20 cellular contexts compared by ENCODE assay signal in genomic region chr14:31125231-31125630, GRCh38.
A peak's percentile ranks its signal among the peaks of the same experiment; 100 is the strongest.
DNase-seq lines count a peak whose midpoint lies in the region; ATAC-seq and TF ChIP-seq lines count a peak whose summit lies in the region.
"Had no signal": no experiment of that assay in that cellular context is flagged by ENCODE, and none has a peak within 500 bp of the region (broad histone marks: within the 10 kb centered on the region; RNA-seq: fewer than 3 reads in every experiment).

No MANE protein-coding gene starts in this region.

- no peak overlapping the region for H4K8ac ChIP-seq in mesenchymal stem cell (ENCODE audit: low read length)

- H2BK120ac ChIP-seq in mesenchymal stem cell (ENCODE audit: low read depth, low read length), result no peak overlapping the region

- H2BK5ac ChIP-seq in mesenchymal stem cell (ENCODE audit: low read depth, low read length, poor library complexity, severe bottlenecking), result no peak overlapping the region

- no peak overlapping the region for H3K9ac ChIP-seq in mesenchymal stem cell (ENCODE audit: low read length)
- H3K9ac ChIP-seq: GM23248 had no signal

- peak overlapping the region; percentile 10 for H3K4me3 Mint-ChIP-seq in T-helper 2 cell treated with Interferon-gamma antibody and Interleukin-4, amounts not matched to agents 5 μg/mL and 100 μg/mL, for 36 hours
- H3K4me3 Mint-ChIP-seq in CD4-positive, alpha-beta memory T cell, result peak overlapping the region in 2 of 8 donors; percentile 35 to 48
- no peak overlapping the region for H3K4me3 Mint-ChIP-seq in T-helper 17 cell
- H3K4me3 Mint-ChIP-seq: CD4-positive, alpha-beta T cell had no signal

- POLR2A ChIA-PET in CD4-positive, alpha-beta memory T cell (lab: Charles Lee; ENCODE audit: partially characterized antibody), result interaction anchor here (1.5 to 7.8 kb wide), 2 partner anchors 24 to 83 kb away, joined by 4 to 152 read pairs; partner anchors contain the start of gene HECTD1

- H2AFZ ChIP-seq in mesenchymal stem cell (ENCODE audit: low read depth, low read length), result no peak overlapping the region
- H2AFZ ChIP-seq: GM23248 had no signal

- H3K4me2 ChIP-seq in mesenchymal stem cell (ENCODE audit: low read length, poor library complexity, severe bottlenecking), result peak overlapping the region; percentile 21
- H3K4me2 ChIP-seq: A549 had no signal

- peaks cover 34% of the 10 kb centered on the region for H3K36me3 ChIP-seq in CD4-positive, alpha-beta memory T cell (ENCODE audit: insufficient read depth, low read length)
- H3K36me3 ChIP-seq in mesenchymal stem cell (ENCODE audit: control insufficient read depth in 1 of 2, insufficient read depth in 2 of 2, low read depth in 1 of 2, low read length in 2 of 2) (peaks cover 32 to 92% of the 10 kb centered on the region in 2 experiments), sigmoid colon (peaks cover 24 to 90% (median 40%) of the 10 kb centered on the region in 4 donors)

- H3K23ac ChIP-seq in mesenchymal stem cell (ENCODE audit: low read length in 2 of 2), result no peak overlapping the region

- no peak for DNase-seq in T-helper 2 cell treated with Interferon-gamma antibody and Interleukin-4, amounts not matched to agents 5 μg/mL and 100 μg/mL, for 36 hours (ENCODE audit: low spot score)
- no peak for DNase-seq in T-helper 2 cell
- no peak for DNase-seq in CD4-positive, alpha-beta memory T cell
- DNase-seq in T-helper 17 cell, result no peak
- DNase-seq in mesenchymal stem cell, result no peak
- DNase-seq in activated CD8-positive, alpha-beta memory T cell treated with anti-CD3 and anti-CD28 coated beads, Interleukin-2, amount 50 U/mL, for 4 hours, result no peak
- DNase-seq in sigmoid colon, result no peak
- DNase-seq: AML-193; CD4-positive, alpha-beta T cell; DMS 273 treated with DMSO at 0.1 percent for 48 hours; DMS53; DND-41; EL; GM23248; HCEC 1CT had no signal

- H3K18ac ChIP-seq in mesenchymal stem cell (ENCODE audit: low read depth in 1 of 2, low read length in 2 of 2), result no peak overlapping the region

- H3K27me3 ChIP-seq in CD4-positive, alpha-beta memory T cell (ENCODE audit: insufficient read depth, low read length), result no peaks in the 10 kb centered on the region
- H3K27me3 ChIP-seq in mesenchymal stem cell (ENCODE audit: control insufficient read depth in 1 of 2, insufficient read depth in 1 of 2, low read length in 2 of 2) (no peaks in the 10 kb centered on the region), sigmoid colon (no peaks in the 10 kb centered on the region)

- H2BK15ac ChIP-seq in mesenchymal stem cell (ENCODE audit: low read depth, poor library complexity, severe bottlenecking), result no peak overlapping the region

- H3K79me1 ChIP-seq in mesenchymal stem cell (replicated peaks; ENCODE audit: low read length, poor library complexity, severe bottlenecking), result peaks cover 20% of the 10 kb centered on the region

- peaks cover 38% of the 10 kb centered on the region for H3K4me1 Mint-ChIP-seq in T-helper 2 cell treated with Interferon-gamma antibody and Interleukin-4, amounts not matched to agents 5 μg/mL and 100 μg/mL, for 36 hours (ENCODE audit: low read depth)
- H3K4me1 Mint-ChIP-seq in CD4-positive, alpha-beta memory T cell, result peaks cover 34 to 47% (median 41%) of the 10 kb centered on the region in 4 donors
- H3K4me1 Mint-ChIP-seq in T-helper 17 cell, result peaks cover 32% of the 10 kb centered on the region

- no peak for TF ChIP-seq EP300 in sigmoid colon (IDR thresholded peaks at IDR 0.05)

- no peak overlapping the region for H3K4ac ChIP-seq in mesenchymal stem cell (ENCODE audit: low read depth in 1 of 2, low read length in 2 of 2)

- intact Hi-C loops in CD4-positive, alpha-beta memory T cell (cut with micrococcal nuclease), result loop anchor here (5.0 kb wide), 1 partner anchor 437 kb away; the partner anchor contains the start of gene NUBPL
- intact Hi-C loops in sigmoid colon (cut with DNase I), result loop anchor here (10.0 kb wide), 1 partner anchor 230 kb away; no protein-coding TSS in a partner anchor

- H3K4me1 ChIP-seq in CD4-positive, alpha-beta memory T cell (ENCODE audit: insufficient read depth, low read length), result peaks cover 47% of the 10 kb centered on the region
- H3K4me1 ChIP-seq in mesenchymal stem cell (ENCODE audit: control insufficient read depth, insufficient read depth, low read depth, low read length), result peaks cover 1% of the 10 kb centered on the region
- H3K4me1 ChIP-seq in sigmoid colon, result no peaks in the 10 kb centered on the region
- H3K4me1 ChIP-seq: A549 had no signal

- no peaks in the 10 kb centered on the region for H3K9me3 ChIP-seq in CD4-positive, alpha-beta memory T cell (ENCODE audit: control insufficient read depth in 1 of 2, low read length in 2 of 2)
- no peaks in the 10 kb centered on the region for H3K9me3 ChIP-seq in T-helper 17 cell (ENCODE audit: control insufficient read depth, low read length, poor library complexity, severe bottlenecking)
- no peaks in the 10 kb centered on the region for H3K9me3 ChIP-seq in mesenchymal stem cell (ENCODE audit: control insufficient read depth, low read length)
- H3K9me3 ChIP-seq in sigmoid colon, result no peaks in the 10 kb centered on the region
- H3K9me3 ChIP-seq: A549 had no signal

- no peak overlapping the region for H3K27ac ChIP-seq in CD4-positive, alpha-beta memory T cell (ENCODE audit: low read depth, low read length)
- H3K27ac ChIP-seq in mesenchymal stem cell (ENCODE audit: low read length, poor library complexity, severe bottlenecking), result no peak overlapping the region
- H3K27ac ChIP-seq in sigmoid colon, result no peak overlapping the region
- H3K27ac ChIP-seq: 22Rv1, A549, C4-2B, GM23248 had no signal

- no peak for TF ChIP-seq POLR2A in sigmoid colon (IDR thresholded peaks at IDR 0.05)

- CTCF ChIA-PET in CD4-positive, alpha-beta memory T cell (lab: Charles Lee; ENCODE audit: partially characterized antibody), result interaction anchor here (3.3 kb wide), 1 partner anchor 82 kb away, joined by 19 read pairs; the partner anchor contains the start of gene HECTD1

- peak overlapping the region; percentile 50 for H3K27ac Mint-ChIP-seq in T-helper 2 cell treated with Interferon-gamma antibody and Interleukin-4, amounts not matched to agents 5 μg/mL and 100 μg/mL, for 36 hours
- H3K27ac Mint-ChIP-seq in CD4-positive, alpha-beta memory T cell, result peak overlapping the region in 6 of 7 donors; percentile 17 to 87 (median 68)
- H3K27ac Mint-ChIP-seq in T-helper 17 cell, result peak overlapping the region; percentile 94

- no peak overlapping the region for H2AK5ac ChIP-seq in mesenchymal stem cell (ENCODE audit: low read length, severe bottlenecking)

- no peak for TF ChIP-seq CTCF in sigmoid colon (IDR thresholded peaks at IDR 0.05)

- H3K14ac ChIP-seq in mesenchymal stem cell (ENCODE audit: low read length in 2 of 2), result no peak overlapping the region

- H3K27me3 Mint-ChIP-seq in T-helper 2 cell treated with Interferon-gamma antibody and Interleukin-4, amounts not matched to agents 5 μg/mL and 100 μg/mL, for 36 hours (ENCODE audit: low read depth), result no peaks in the 10 kb centered on the region
- no peaks in the 10 kb centered on the region for H3K27me3 Mint-ChIP-seq in CD4-positive, alpha-beta memory T cell
- H3K27me3 Mint-ChIP-seq in T-helper 17 cell, result no peaks in the 10 kb centered on the region
- H3K27me3 Mint-ChIP-seq: CD4-positive, alpha-beta T cell had no signal

- WGBS in mesenchymal stem cell, result 98% methylated on average over 6 of the region's 6 CpGs
- WGBS in sigmoid colon, 2 donors, result 80 to 94% methylated on average over 6 of the region's 6 CpGs

- H3K9me3 Mint-ChIP-seq in T-helper 2 cell treated with Interferon-gamma antibody and Interleukin-4, amounts not matched to agents 5 μg/mL and 100 μg/mL, for 36 hours, result no peaks in the 10 kb centered on the region
- H3K9me3 Mint-ChIP-seq in CD4-positive, alpha-beta memory T cell, result no peaks in the 10 kb centered on the region
- H3K9me3 Mint-ChIP-seq: CD4-positive, alpha-beta T cell had no signal

- no peak for ATAC-seq in T-helper 17 cell
- ATAC-seq in HG02970 (IDR thresholded peaks at IDR 0.05; ENCODE audit: low FRiP score, unreplicated experiment), result no peak
- ATAC-seq: A549, GM12878 had no signal

- H4K91ac ChIP-seq in mesenchymal stem cell (ENCODE audit: low read length), result no peak overlapping the region

- H2BK12ac ChIP-seq in mesenchymal stem cell (ENCODE audit: low read length in 2 of 2), result no peak overlapping the region

- peaks cover 62% of the 10 kb centered on the region for H3K36me3 Mint-ChIP-seq in T-helper 2 cell treated with Interferon-gamma antibody and Interleukin-4, amounts not matched to agents 5 μg/mL and 100 μg/mL, for 36 hours (ENCODE audit: low read depth)
- peaks cover 48 to 55% of the 10 kb centered on the region in 2 donors for H3K36me3 Mint-ChIP-seq in CD4-positive, alpha-beta memory T cell
- H3K36me3 Mint-ChIP-seq in T-helper 17 cell (ENCODE audit: low read depth), result peaks cover 8% of the 10 kb centered on the region

- H3K4me3 ChIP-seq in CD4-positive, alpha-beta memory T cell (ENCODE audit: low read length in 2 of 2), result no peak overlapping the region
- H3K4me3 ChIP-seq in mesenchymal stem cell (ENCODE audit: insufficient read depth in 1 of 2, low read depth in 1 of 2, low read length in 2 of 2) (no peak overlapping the region), sigmoid colon (no peak overlapping the region)
- H3K4me3 ChIP-seq: A549, GM12878, GM23248 had no signal
